ENCODE assay signal across 28 cellular contexts in the genomic region with DNA sequence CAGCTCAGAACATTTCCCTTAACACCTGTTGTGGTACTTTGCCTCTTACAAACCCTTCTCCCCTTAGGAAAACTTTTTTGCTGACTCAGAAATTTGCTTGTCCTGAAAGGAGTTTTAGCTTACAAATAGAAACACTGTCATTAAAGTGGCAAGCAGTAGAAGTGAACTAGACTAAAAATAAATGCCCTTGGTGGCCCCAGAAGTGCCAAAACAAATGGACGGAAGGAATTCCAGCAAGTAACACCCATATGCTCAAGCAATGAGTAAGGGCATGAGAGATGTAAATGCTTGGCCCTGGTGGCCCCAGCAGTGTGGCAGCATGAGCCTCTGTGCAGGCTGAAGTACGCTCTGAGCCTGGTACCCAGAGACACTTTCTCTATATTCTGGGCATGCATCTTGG. TPM values are rescaled to one million over a fixed set of nuclear protein-coding genes. Genes with fewer than 3 reads are reported as not detected.
DNase-seq lines count a peak whose midpoint lies in the region; ATAC-seq and TF ChIP-seq lines count a peak whose summit lies in the region.
"Had no signal": no experiment of that assay in that cellular context is flagged by ENCODE, and none has a peak within 500 bp of the region (broad histone marks: within the 10 kb centered on the region; RNA-seq: fewer than 3 reads in every experiment).

No MANE protein-coding gene starts in this region.

- H3K9me3 ChIP-seq in body of pancreas (no peaks in the 10 kb centered on the region), left ventricle myocardium inferior (replicated peaks) (no peaks in the 10 kb centered on the region), parathyroid adenoma (ENCODE audit: control insufficient read depth, low read length) (no peaks in the 10 kb centered on the region), tibial artery (no peaks in the 10 kb centered on the region), testis (no peaks in the 10 kb centered on the region)
- H3K9me3 ChIP-seq: colonic mucosa, prostate gland, SJCRH30, thyroid gland had no signal

- H3K27ac ChIP-seq in body of pancreas (peak overlapping the region; percentile 22 to 58 (median 50)), left ventricle myocardium inferior (replicated peaks) (peak overlapping the region; percentile 96), parathyroid adenoma (no peak overlapping the region), tibial artery (peak overlapping the region; percentile 51 to 69), testis (no peak overlapping the region)
- H3K27ac ChIP-seq: BLaER1 treated with 17β-estradiol and CSF1 and Interleukin-3, amounts not matched to agents 10 nM and 100 nM; colonic mucosa; epithelial cell of prostate; prostate gland; SJCRH30; skin epidermis; WERI-Rb-1 had no signal

- TF ChIP-seq POLR2A in body of pancreas (IDR thresholded peaks at IDR 0.05) (no peak), testis (IDR thresholded peaks at IDR 0.05) (no peak)

- DNase-seq in body of pancreas (peak in 2 of 4 donors; percentile 17 to 36), left ventricle myocardium inferior (no peak), tibial artery (no peak), testis (no peak)
- DNase-seq in activated T-cell treated with anti-CD3 and anti-CD28 coated beads, Interleukin-2, amount 50 U/mL, for 4 hours = no peak
- no peak for DNase-seq in activated naive CD8-positive, alpha-beta T cell treated with anti-CD3 and anti-CD28 coated beads, Interleukin-2, amount 50 U/mL, for 24 hours
- DNase-seq: activated CD4-positive, alpha-beta T cell treated with anti-CD3 and anti-CD28 coated beads for 4 hours; activated CD8-positive, alpha-beta T cell treated with anti-CD3 and anti-CD28 coated beads, Interleukin-2, amount 10 ng/mL, durations not matched to agents 7 days and 5 days; colonic mucosa; DMS153; effector memory CD4-positive, alpha-beta T cell; H7; naive B cell; NCI-H1694; NCI-H446 treated with DMSO at 0.1 percent for 48 hours; NCI-H774; stimulated activated naive CD4-positive, alpha-beta T cell treated with Interleukin-2 at 50 U/mL for 16 hours; T1000; WERI-Rb-1 had no signal

- H3K27me3 ChIP-seq in body of pancreas = no peaks in the 10 kb centered on the region
- no peaks in the 10 kb centered on the region for H3K27me3 ChIP-seq in left ventricle myocardium inferior (ENCODE audit: low read depth)
- no peaks in the 10 kb centered on the region for H3K27me3 ChIP-seq in parathyroid adenoma (ENCODE audit: control insufficient read depth, insufficient read depth, low read length)
- H3K27me3 ChIP-seq in tibial artery = no peaks in the 10 kb centered on the region
- no peaks in the 10 kb centered on the region for H3K27me3 ChIP-seq in testis
- H3K27me3 ChIP-seq: BLaER1 treated with 17β-estradiol and CSF1 and Interleukin-3, amounts not matched to agents 10 nM and 100 nM; colonic mucosa; SJCRH30; thyroid gland had no signal

- no peak overlapping the region for H3K4me3 Mint-ChIP-seq in activated T-cell treated with anti-CD3 and anti-CD28 coated beads, Interleukin-2, amount 50 U/mL, for 4 hours
- no peak overlapping the region for H3K4me3 Mint-ChIP-seq in activated naive CD8-positive, alpha-beta T cell treated with anti-CD3 and anti-CD28 coated beads, Interleukin-2, amount 50 U/mL, for 24 hours
- H3K4me3 Mint-ChIP-seq: activated CD8-positive, alpha-beta T cell treated with anti-CD3 and anti-CD28 coated beads, Interleukin-2, amount 10 ng/mL, durations not matched to agents 7 days and 5 days; activated naive CD4-positive, alpha-beta T cell treated with anti-CD3 and anti-CD28 coated beads, Interleukin-2, amount 50 U/mL, for 24 hours; IgD-negative memory B cell; naive B cell had no signal

- H3K4me1 Mint-ChIP-seq in activated T-cell treated with anti-CD3 and anti-CD28 coated beads, Interleukin-2, amount 50 U/mL, for 4 hours (ENCODE audit: low read depth) = no peaks in the 10 kb centered on the region
- no peaks in the 10 kb centered on the region for H3K4me1 Mint-ChIP-seq in activated naive CD8-positive, alpha-beta T cell treated with anti-CD3 and anti-CD28 coated beads, Interleukin-2, amount 50 U/mL, for 24 hours
- H3K4me1 Mint-ChIP-seq: activated naive CD4-positive, alpha-beta T cell treated with anti-CD3 and anti-CD28 coated beads, Interleukin-2, amount 50 U/mL, for 24 hours; IgD-negative memory B cell; naive B cell had no signal

- H3K36me3 ChIP-seq in body of pancreas (replicated peaks in 1 of 2; ENCODE audit: insufficient read depth in 1 of 2, low read depth in 2 of 2) (no peaks in the 10 kb centered on the region), left ventricle myocardium inferior (no peaks in the 10 kb centered on the region), parathyroid adenoma (ENCODE audit: control insufficient read depth, insufficient read depth, low read length) (no peaks in the 10 kb centered on the region), tibial artery (no peaks in the 10 kb centered on the region), testis (ENCODE audit: low read depth, missing control alignments) (no peaks in the 10 kb centered on the region)
- H3K36me3 ChIP-seq: colonic mucosa, prostate gland, SJCRH30, thyroid gland, WERI-Rb-1 had no signal

- H3K4me1 ChIP-seq in body of pancreas (peaks cover 86% of the 10 kb centered on the region), left ventricle myocardium inferior (peaks cover 84% of the 10 kb centered on the region), parathyroid adenoma (no peaks in the 10 kb centered on the region), tibial artery (peaks cover 0 to 44% (median 9%) of the 10 kb centered on the region in 4 donors), testis (peaks cover 3% of the 10 kb centered on the region)
- H3K4me1 ChIP-seq: colonic mucosa, SJCRH30 had no signal

- intact Hi-C loops in body of pancreas (cut with DNase I) (no loop called here), left ventricle myocardium inferior (cut with micrococcal nuclease) (no loop called here), tibial artery (cut with DNase I; ENCODE audit: low total_unique reads) (no loop called here), testis (cut with DNase I; ENCODE audit: low total_unique reads) (no loop called here)

- H2AFZ ChIP-seq in parathyroid adenoma = no peak overlapping the region

- H3K9ac ChIP-seq in parathyroid adenoma = no peak overlapping the region
- H3K9ac ChIP-seq: BLaER1 treated with 17β-estradiol and CSF1 and Interleukin-3, amounts not matched to agents 10 nM and 100 nM had no signal

- H3K36me3 Mint-ChIP-seq in activated T-cell treated with anti-CD3 and anti-CD28 coated beads, Interleukin-2, amount 50 U/mL, for 4 hours (ENCODE audit: insufficient read depth) = no peaks in the 10 kb centered on the region
- H3K36me3 Mint-ChIP-seq in activated naive CD8-positive, alpha-beta T cell treated with anti-CD3 and anti-CD28 coated beads, Interleukin-2, amount 50 U/mL, for 24 hours (ENCODE audit: low read depth) = peaks cover 3% of the 10 kb centered on the region
- H3K36me3 Mint-ChIP-seq: activated naive CD4-positive, alpha-beta T cell treated with anti-CD3 and anti-CD28 coated beads, Interleukin-2, amount 50 U/mL, for 24 hours; IgD-negative memory B cell; naive B cell had no signal

- 17 to 65% methylated on average over 1 to 2 of the region's 2 CpGs for WGBS in body of pancreas, 2 donors
- 65 to 71% methylated on average over 2 of the region's 2 CpGs for WGBS in testis, 2 donors

- H3K4me2 ChIP-seq in parathyroid adenoma (ENCODE audit: low read length) = peak overlapping the region; percentile 6
- H3K4me2 ChIP-seq: BLaER1 treated with 17β-estradiol and CSF1 and Interleukin-3, amounts not matched to agents 10 nM and 100 nM had no signal

- peak; percentile 45 for ATAC-seq in body of pancreas
- no peak for ATAC-seq in activated T-cell treated with anti-CD3 and anti-CD28 coated beads, Interleukin-2, amount 50 U/mL, for 4 hours
- ATAC-seq in activated naive CD8-positive, alpha-beta T cell treated with anti-CD3 and anti-CD28 coated beads, Interleukin-2, amount 50 U/mL, for 24 hours = no peak
- ATAC-seq: activated CD8-positive, alpha-beta T cell treated with anti-CD3 and anti-CD28 coated beads, Interleukin-2, amount 10 ng/mL, durations not matched to agents 7 days and 5 days had no signal

- no peaks in the 10 kb centered on the region for H3K79me2 ChIP-seq in parathyroid adenoma

- H3K4me3 ChIP-seq in body of pancreas (no peak overlapping the region), left ventricle myocardium inferior (no peak overlapping the region), parathyroid adenoma (ENCODE audit: low read depth, low read length) (no peak overlapping the region), tibial artery (no peak overlapping the region), testis (no peak overlapping the region)
- H3K4me3 ChIP-seq: BLaER1 treated with 17β-estradiol and CSF1 and Interleukin-3, amounts not matched to agents 10 nM and 100 nM; colonic mucosa; prostate gland; SJCRH30; skin epidermis; thyroid gland had no signal

- peaks cover 6% of the 10 kb centered on the region for H3K27me3 Mint-ChIP-seq in activated T-cell treated with anti-CD3 and anti-CD28 coated beads, Interleukin-2, amount 50 U/mL, for 4 hours (ENCODE audit: low read depth)
- peaks cover 22% of the 10 kb centered on the region for H3K27me3 Mint-ChIP-seq in activated naive CD8-positive, alpha-beta T cell treated with anti-CD3 and anti-CD28 coated beads, Interleukin-2, amount 50 U/mL, for 24 hours

- no peak overlapping the region for H3K27ac Mint-ChIP-seq in activated naive CD8-positive, alpha-beta T cell treated with anti-CD3 and anti-CD28 coated beads, Interleukin-2, amount 50 U/mL, for 24 hours
- H3K27ac Mint-ChIP-seq: activated CD8-positive, alpha-beta T cell treated with anti-CD3 and anti-CD28 coated beads, Interleukin-2, amount 10 ng/mL, durations not matched to agents 7 days and 5 days; activated naive CD4-positive, alpha-beta T cell treated with anti-CD3 and anti-CD28 coated beads, Interleukin-2, amount 50 U/mL, for 24 hours; IgD-negative memory B cell; naive B cell had no signal

- TF ChIP-seq CTCF in body of pancreas (IDR thresholded peaks at IDR 0.05) (no peak), left ventricle myocardium inferior (IDR thresholded peaks at IDR 0.05; ENCODE audit: borderline replicate concordance) (no peak), parathyroid adenoma (IDR thresholded peaks at IDR 0.05) (no peak), tibial artery (IDR thresholded peaks at IDR 0.05) (no peak), testis (IDR thresholded peaks at IDR 0.05) (no peak)

- H3K9me3 Mint-ChIP-seq in activated T-cell treated with anti-CD3 and anti-CD28 coated beads, Interleukin-2, amount 50 U/mL, for 4 hours = peaks cover 3% of the 10 kb centered on the region
- peaks cover 4% of the 10 kb centered on the region for H3K9me3 Mint-ChIP-seq in activated naive CD8-positive, alpha-beta T cell treated with anti-CD3 and anti-CD28 coated beads, Interleukin-2, amount 50 U/mL, for 24 hours
- H3K9me3 Mint-ChIP-seq: activated naive CD4-positive, alpha-beta T cell treated with anti-CD3 and anti-CD28 coated beads, Interleukin-2, amount 50 U/mL, for 24 hours had no signal

RNA-seq across cellular contexts. Expression of a gene that starts 8.6 kb away (rescaled TPM):
- total RNA-seq in body of pancreas (10 to 100 TPM; 14.8 to 18.1 TPM), left ventricle myocardium inferior (144 TPM), testis (10 to 100 TPM; 15.6 to 17.4 TPM)
- polyA plus RNA-seq in testis (ENCODE audit: insufficient read depth, low read depth, low replicate concordance) = 30.0 TPM
- total RNA-seq in activated T-cell treated with anti-CD3 and anti-CD28 coated beads, Interleukin-2, amount 50 U/mL, for 4 hours = 1 to 10 TPM; 1.5 to 4.6 (median 3.0) TPM
- polyA plus RNA-seq: IgD-negative memory B cell had no signal

Comparison
In these comparisons a context has a peak if more than half of its experiments do, and no peak if none do; other contexts are left out.
1. H3K27ac ChIP-seq: peak in body of pancreas (4 of 4), left ventricle myocardium inferior (single experiment) and tibial artery (2 of 2); none in parathyroid adenoma (single experiment) and testis (0 of 2).